Comparison of ENCODE assay signal across 24 cellular contexts in genomic region chr1:75470448-75470847, GRCh38.
"Had no signal": no experiment of that assay in that cellular context is flagged by ENCODE, and none has a peak within 500 bp of the region (broad histone marks: within the 10 kb centered on the region; RNA-seq: fewer than 3 reads in every experiment).

No MANE protein-coding gene starts in this region.

- H3K36me3 ChIP-seq: ascending aorta, cardiac muscle cell, SJSA1 had no signal

- H3K27me3 ChIP-seq: ascending aorta, cardiac muscle cell, SJSA1 had no signal

- H3K4me2 ChIP-seq: KMS-11, SK-N-SH had no signal

- ATAC-seq: activated CD4-positive, alpha-beta T cell treated with anti-CD3 and anti-CD28 coated beads for 36 hours; activated CD4-positive, CD25-positive, alpha-beta regulatory T cell treated with anti-CD3 and anti-CD28 coated beads, Interleukin-2, amount 50 U/mL, for 24 hours; activated CD8-positive, alpha-beta T cell treated with anti-CD3 and anti-CD28 coated beads, Interleukin-2, amount 10 ng/mL, durations not matched to agents 7 days and 5 days; Panc1 had no signal

- H3K27ac ChIP-seq: ascending aorta, cardiac muscle cell, KMS-11, SJSA1 had no signal

- H3K4me3 ChIP-seq: ascending aorta, cardiac muscle cell, SJSA1 had no signal

- H3K9ac ChIP-seq: KMS-11, SK-N-SH had no signal

- DNase-seq: activated CD4-positive, alpha-beta T cell treated with anti-CD3 and anti-CD28 coated beads for 36 hours; activated CD4-positive, alpha-beta T cell treated with anti-CD3 and anti-CD28 coated beads, Interleukin-2, amount 10 ng/mL, durations not matched to agents 7 days and 5 days; activated CD4-positive, alpha-beta T cell treated with anti-CD3 and anti-CD28 coated beads, Interleukin-2, amount 50 U/mL, for 48 hours; activated CD8-positive, alpha-beta T cell treated with anti-CD3 and anti-CD28 coated beads, Interleukin-2, amount 10 ng/mL, durations not matched to agents 7 days and 5 days; activated gamma-delta T cell; activated naive CD4-positive, alpha-beta T cell treated with Interleukin-2 at 50 U/mL for 16 hours; activated naive CD8-positive, alpha-beta T cell treated with anti-CD3 and anti-CD28 coated beads, Interleukin-2, amount 10 ng/mL, durations not matched to agents 7 days and 5 days; activated T-cell treated with anti-CD3 and anti-CD28 coated beads, Interleukin-2, amount 50 U/mL, for 24 hours; amygdala; NCI-H1105; NCI-H1417 treated with DMSO at 0.1 percent for 48 hours; NCI-H1694 treated with DMSO at 0.1 percent for 48 hours; NCI-H2029; NCI-H2171 treated with DMSO at 0.1 percent for 48 hours; NCI-H446 treated with DMSO at 0.1 percent for 48 hours; NCI-H524 treated with DMSO at 0.1 percent for 48 hours; SHP77 treated with DMSO at 0.1 percent for 48 hours; SK-N-SH had no signal

- H3K9me3 ChIP-seq: ascending aorta, SJSA1, SK-N-SH had no signal

- H3K4me1 ChIP-seq: ascending aorta, SJSA1 had no signal
